In genomic region chr13:43874512-43875092, GRCh38 we compare ENCODE assay signal across 1 cellular context.
TF ChIP-seq lines count a peak whose summit lies in the region.

No MANE protein-coding gene starts in this region.

TF ChIP-seq in WTC11, 78 proteins besides CTCF, POLR2A, EP300 and RAD21 (continued from another document):
- TF ChIP-seq, protein P1, sequence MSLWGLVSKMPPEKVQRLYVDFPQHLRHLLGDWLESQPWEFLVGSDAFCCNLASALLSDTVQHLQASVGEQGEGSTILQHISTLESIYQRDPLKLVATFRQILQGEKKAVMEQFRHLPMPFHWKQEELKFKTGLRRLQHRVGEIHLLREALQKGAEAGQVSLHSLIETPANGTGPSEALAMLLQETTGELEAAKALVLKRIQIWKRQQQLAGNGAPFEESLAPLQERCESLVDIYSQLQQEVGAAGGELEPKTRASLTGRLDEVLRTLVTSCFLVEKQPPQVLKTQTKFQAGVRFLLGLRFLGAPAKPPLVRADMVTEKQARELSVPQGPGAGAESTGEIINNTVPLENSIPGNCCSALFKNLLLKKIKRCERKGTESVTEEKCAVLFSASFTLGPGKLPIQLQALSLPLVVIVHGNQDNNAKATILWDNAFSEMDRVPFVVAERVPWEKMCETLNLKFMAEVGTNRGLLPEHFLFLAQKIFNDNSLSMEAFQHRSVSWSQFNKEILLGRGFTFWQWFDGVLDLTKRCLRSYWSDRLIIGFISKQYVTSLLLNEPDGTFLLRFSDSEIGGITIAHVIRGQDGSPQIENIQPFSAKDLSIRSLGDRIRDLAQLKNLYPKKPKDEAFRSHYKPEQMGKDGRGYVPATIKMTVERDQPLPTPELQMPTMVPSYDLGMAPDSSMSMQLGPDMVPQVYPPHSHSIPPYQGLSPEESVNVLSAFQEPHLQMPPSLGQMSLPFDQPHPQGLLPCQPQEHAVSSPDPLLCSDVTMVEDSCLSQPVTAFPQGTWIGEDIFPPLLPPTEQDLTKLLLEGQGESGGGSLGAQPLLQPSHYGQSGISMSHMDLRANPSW (CRISPR knock-in tag; conservative IDR thresholded peaks at IDR 0.05; ENCODE audit: low read depth), result no peak
